In genomic region chr10:61197022-61197421, GRCh38 we compare ENCODE assay signal across 23 cellular contexts.
DNase-seq lines count a peak whose midpoint lies in the region; ATAC-seq and TF ChIP-seq lines count a peak whose summit lies in the region.
"Had no signal": no experiment of that assay in that cellular context is flagged by ENCODE, and none has a peak within 500 bp of the region (broad histone marks: within the 10 kb centered on the region; RNA-seq: fewer than 3 reads in every experiment).

No MANE protein-coding gene starts in this region.

- no peak overlapping the region for H4K91ac ChIP-seq in IMR-90 (ENCODE audit: insufficient read depth, low read depth, low read length)

- BruUV-seq in IMR-90 (replicated peaks; lab: Mats Ljungman, UMichigan) = no TSS peak

- no peak overlapping the region for H2BK5ac ChIP-seq in IMR-90 (ENCODE audit: low read depth, low read length, poor library complexity, severe bottlenecking)

- POLR2A ChIA-PET in IMR-90 (lab: Charles Lee; ENCODE audit: unreplicated experiment) = no interaction called here

- H4K20me1 ChIP-seq in IMR-90 (ENCODE audit: insufficient read depth, low read length) (no peaks in the 10 kb centered on the region), hepatocyte (ENCODE audit: insufficient read depth, poor library complexity, severe bottlenecking) (no peaks in the 10 kb centered on the region)
- H4K20me1 ChIP-seq: BLaER1 treated with 17β-estradiol and CSF1 and Interleukin-3, amounts not matched to agents 10 nM and 100 nM had no signal

- no CpG with 5 or more reads among the region's 1 CpG for WGBS in IMR-90 (ENCODE audit: extremely low coverage in 2 of 2, insufficient read length in 1 of 2), 2 experiments
- 38% methylated on average over 1 of the region's 1 CpG for WGBS in hepatocyte (ENCODE audit: low lambda C conversion rate, missing lambda C conversion rate)
- WGBS in aorta, 2 donors = 0 to 4% methylated on average over 1 of the region's 1 CpG

- H3K4me3 ChIP-seq in IMR-90 (ENCODE audit: insufficient read depth, low read depth, low read length) (no peak overlapping the region), hepatocyte (no peak overlapping the region), retinal pigment epithelial cell (ENCODE audit: low read length) (no peak overlapping the region), aorta (ENCODE audit: low read length in 2 of 2) (no peak overlapping the region), lower lobe of right lung (no peak overlapping the region)
- H3K4me3 ChIP-seq: BLaER1 treated with 17β-estradiol and CSF1 and Interleukin-3, amounts not matched to agents 10 nM and 100 nM; esophagus squamous epithelium; spleen had no signal

- in situ Hi-C loops in IMR-90 (cut with MboI; ENCODE audit: low sequenced_read_pairs) = no loop called here

- H2AFZ ChIP-seq in IMR-90 (replicated peaks; ENCODE audit: low read length, poor library complexity) (no peak overlapping the region), hepatocyte (no peak overlapping the region)

- H3K4me1 ChIP-seq in IMR-90 (ENCODE audit: control insufficient read depth, insufficient read depth, low read length) (no peaks in the 10 kb centered on the region; the same call in 1 of the 2 replicates), hepatocyte (ENCODE audit: insufficient read depth) (no peaks in the 10 kb centered on the region), aorta (ENCODE audit: control insufficient read depth in 1 of 2, insufficient read depth in 2 of 2, low read length in 2 of 2) (no peaks in the 10 kb centered on the region), lower lobe of right lung (no peaks in the 10 kb centered on the region)
- H3K4me1 ChIP-seq: BLaER1 treated with 17β-estradiol and CSF1 and Interleukin-3, amounts not matched to agents 10 nM and 100 nM; spleen had no signal

- no peaks in the 10 kb centered on the region for H3K9me1 ChIP-seq in IMR-90 (ENCODE audit: insufficient read depth, low read length)

- H2AK5ac ChIP-seq in IMR-90 (ENCODE audit: low read depth, low read length) = no peak overlapping the region

- H3K9me3 ChIP-seq in IMR-90 (ENCODE audit: control insufficient read depth, insufficient read depth, low read length) (peaks cover 3% of the 10 kb centered on the region; the same call in 1 of the 2 replicates), hepatocyte (ENCODE audit: low read depth) (no peaks in the 10 kb centered on the region), aorta (ENCODE audit: control insufficient read depth, low read length) (no peaks in the 10 kb centered on the region), lower lobe of right lung (peaks cover 5% of the 10 kb centered on the region)

- H3K27me3 ChIP-seq in IMR-90 (ENCODE audit: control insufficient read depth, insufficient read depth, low read length) = no peaks in the 10 kb centered on the region
- H3K27me3 ChIP-seq in hepatocyte = no peaks in the 10 kb centered on the region
- no peaks in the 10 kb centered on the region for H3K27me3 ChIP-seq in aorta (ENCODE audit: control insufficient read depth in 1 of 2, insufficient read depth in 2 of 2, low read length in 1 of 2)
- no peaks in the 10 kb centered on the region for H3K27me3 ChIP-seq in lower lobe of right lung (ENCODE audit: low read depth)
- H3K27me3 ChIP-seq: BLaER1 treated with 17β-estradiol and CSF1 and Interleukin-3, amounts not matched to agents 10 nM and 100 nM; esophagus squamous epithelium; spleen had no signal

- dilution Hi-C loops in IMR-90 (cut with HindIII; ENCODE audit: low sequenced_read_pairs, unreplicated experiment) = no loop called here

- H3K9ac ChIP-seq in IMR-90 (ENCODE audit: low read depth, low read length) = no peak overlapping the region
- H3K9ac ChIP-seq: BLaER1 treated with 17β-estradiol and CSF1 and Interleukin-3, amounts not matched to agents 10 nM and 100 nM had no signal

- no peak for TF ChIP-seq CTCF in IMR-90 (conservative IDR thresholded peaks at IDR 0.05; ENCODE audit: low read depth, low read length)
- no peak for TF ChIP-seq CTCF in hepatocyte (IDR thresholded peaks at IDR 0.05; ENCODE audit: poor library complexity)
- TF ChIP-seq CTCF in retinal pigment epithelial cell (conservative IDR thresholded peaks at IDR 0.05; ENCODE audit: low read depth, low read length) = no peak
- no peak for TF ChIP-seq CTCF in lower lobe of right lung (IDR thresholded peaks at IDR 0.05)

- H4K8ac ChIP-seq in IMR-90 (ENCODE audit: low read depth in 2 of 2, low read length in 2 of 2) = no peak overlapping the region

- H3K27ac ChIP-seq in IMR-90 (ENCODE audit: insufficient read depth, low read length) = no peak overlapping the region
- H3K27ac ChIP-seq in hepatocyte = no peak overlapping the region
- H3K27ac ChIP-seq in aorta (ENCODE audit: low read depth in 1 of 2, low read length in 2 of 2) = peak overlapping the region in 1 of 2 donors; percentile 57
- H3K27ac ChIP-seq in lower lobe of right lung = no peak overlapping the region
- H3K27ac ChIP-seq: BLaER1 treated with 17β-estradiol and CSF1 and Interleukin-3, amounts not matched to agents 10 nM and 100 nM; esophagus squamous epithelium; spleen had no signal

- no peak overlapping the region for H4K5ac ChIP-seq in IMR-90 (ENCODE audit: low read depth, low read length)

- H3K14ac ChIP-seq in IMR-90 (replicated peaks; ENCODE audit: low read depth, low read length) = no peak overlapping the region

- no peak overlapping the region for H3K23ac ChIP-seq in IMR-90 (ENCODE audit: low read depth, low read length)

- no peaks in the 10 kb centered on the region for H3K79me1 ChIP-seq in IMR-90 (ENCODE audit: low read depth in 1 of 2, low read length in 2 of 2)

- peak; percentile 60 for ATAC-seq in IMR-90 (ENCODE audit: low read depth)
- ATAC-seq in aorta (ENCODE audit: low FRiP score) = no peak
- ATAC-seq in lower lobe of right lung = no peak
- ATAC-seq: left lobe of liver; naive thymus-derived CD4-positive, alpha-beta T cell; stimulated activated naive CD8-positive, alpha-beta T cell treated with anti-CD3 and anti-CD28 coated beads, Interleukin-15, amount 100 ng/mL, for 72 hours had no signal

- no peaks in the 10 kb centered on the region for H3K79me2 ChIP-seq in hepatocyte

- no peak overlapping the region for H3K18ac ChIP-seq in IMR-90 (ENCODE audit: low read depth, low read length)

- H3K9me2 ChIP-seq in hepatocyte (replicated peaks; ENCODE audit: insufficient read depth) = no peaks in the 10 kb centered on the region

- no peak overlapping the region for H3K4ac ChIP-seq in IMR-90 (ENCODE audit: low read depth, low read length)

- H3K36me3 ChIP-seq in IMR-90 (ENCODE audit: control insufficient read depth, insufficient read depth, low read length) = no peaks in the 10 kb centered on the region
- no peaks in the 10 kb centered on the region for H3K36me3 ChIP-seq in hepatocyte (replicated peaks; ENCODE audit: insufficient read depth, low read depth)
- no peaks in the 10 kb centered on the region for H3K36me3 ChIP-seq in aorta (ENCODE audit: control insufficient read depth in 1 of 2, insufficient read depth in 2 of 2, low read length in 1 of 2)
- H3K36me3 ChIP-seq in lower lobe of right lung = no peaks in the 10 kb centered on the region
- H3K36me3 ChIP-seq: BLaER1 treated with 17β-estradiol and CSF1 and Interleukin-3, amounts not matched to agents 10 nM and 100 nM; esophagus squamous epithelium; spleen had no signal

- DNase-seq in IMR-90 = no peak
- DNase-seq in NCI-H82 (lab: John Stamatoyannopoulos, UW) = peak; percentile 52
- DNase-seq in hepatocyte (ENCODE audit: low spot score) = peak; percentile 32
- peak; percentile 77 for DNase-seq in retinal pigment epithelial cell (ENCODE audit: low read depth)
- DNase-seq in aorta = no peak
- no peak for DNase-seq in lower lobe of right lung
- no peak for DNase-seq in stimulated activated CD4-positive, alpha-beta T cell treated with anti-CD3 and anti-CD28 coated beads, Interleukin-1b, Interleukin-23, amount 100 ng/mL, for 48 hours
- DNase-seq: activated CD4-positive, alpha-beta T cell treated with anti-CD3 and anti-CD28 coated beads, Interleukin-2, amount 50 U/mL, for 48 hours; activated CD4-positive, CD25-positive, alpha-beta regulatory T cell treated with anti-CD3 and anti-CD28 coated beads, Interleukin-2, amount 50 U/mL, for 72 hours; activated naive CD4-positive, alpha-beta T cell treated with Interleukin-2 at 50 U/mL for 16 hours; cerebellar nuclear complex; DND-41; esophagus squamous epithelium; GF-D8; naive thymus-derived CD4-positive, alpha-beta T cell; NCI-H1048; occipital lobe; SHP77; spleen; stimulated activated CD8-positive, alpha-beta memory T cell treated with anti-CD3 and anti-CD28 coated beads, Interleukin-4, amount 100 ng/mL, for 48 hours; stimulated activated naive CD8-positive, alpha-beta T cell treated with anti-CD3 and anti-CD28 coated beads, Interleukin-15, amount 100 ng/mL, for 72 hours had no signal

- H2BK15ac ChIP-seq in IMR-90 (ENCODE audit: low read depth, low read length) = no peak overlapping the region

- no peak overlapping the region for H3K56ac ChIP-seq in IMR-90 (ENCODE audit: extremely low read depth, insufficient read depth, low read length)

- CTCF ChIA-PET in IMR-90 (lab: Yijun Ruan, JAX) = no interaction called here

- no peak for TF ChIP-seq POLR2A in IMR-90 (IDR thresholded peaks at IDR 0.05; ENCODE audit: low read depth, low read length)

- H2BK20ac ChIP-seq in IMR-90 (ENCODE audit: low read depth, low read length) = no peak overlapping the region

- intact Hi-C loops in IMR-90 (cut with micrococcal nuclease) (loop anchor here (5.0 kb wide), 1 partner anchor 45 kb away; no protein-coding TSS in a partner anchor), aorta (cut with DNase I) (no loop called here), lower lobe of right lung (cut with DNase I) (no loop called here)

- TF ChIP-seq RAD21 in IMR-90 (IDR thresholded peaks at IDR 0.05; ENCODE audit: low read length) = no peak

- H3K4me2 ChIP-seq in IMR-90 (ENCODE audit: low read depth, low read length) = no peak overlapping the region; the same call in 1 of the 2 replicates
- no peak overlapping the region for H3K4me2 ChIP-seq in hepatocyte
- H3K4me2 ChIP-seq: BLaER1 treated with 17β-estradiol and CSF1 and Interleukin-3, amounts not matched to agents 10 nM and 100 nM had no signal

- H2AK9ac ChIP-seq in IMR-90 (replicated peaks; ENCODE audit: low read depth, low read length, poor library complexity) = no peak overlapping the region

- H2BK120ac ChIP-seq in IMR-90 (ENCODE audit: low read depth, low read length) = no peak overlapping the region

TF ChIP-seq in IMR-90, 13 proteins besides CTCF, POLR2A, EP300 and RAD21 (continues in another document):
- TF ChIP-seq MAFK (IDR thresholded peaks at IDR 0.05; ENCODE audit: low read depth, low read length) (no peak), CHD1 (IDR thresholded peaks at IDR 0.05; ENCODE audit: low read depth, low read length) (no peak), ELK1 (IDR thresholded peaks at IDR 0.05; ENCODE audit: borderline replicate concordance, low read depth, low read length) (no peak)

Comparison
In these comparisons a context has a peak if more than half of its experiments do, and no peak if none do; other contexts are left out.
1. DNase-seq: peak in NCI-H82 (single experiment), hepatocyte (single experiment) and retinal pigment epithelial cell (single experiment); none in IMR-90 (single experiment), aorta (0 of 2), lower lobe of right lung (single experiment) and stimulated activated CD4-positive, alpha-beta T cell treated with anti-CD3 and anti-CD28 coated beads, Interleukin-1b, Interleukin-23, amount 100 ng/mL, for 48 hours (single experiment).